Comparison of ENCODE assay signal across 8 cellular contexts in genomic region chr11:126210871-126211235, GRCh38. TPM values are rescaled to one million over a fixed set of nuclear protein-coding genes. Genes with fewer than 3 reads are reported as not detected.
DNase-seq lines count a peak whose midpoint lies in the region; TF ChIP-seq lines count a peak whose summit lies in the region.

No MANE protein-coding gene starts in this region.

- peak overlapping the region; percentile 98 for H3K4me3 Mint-ChIP-seq in activated naive CD4-positive, alpha-beta T cell treated with anti-CD3 and anti-CD28 coated beads, Interleukin-2, amount 10 ng/mL, durations not matched to agents 7 days and 5 days
- H3K4me3 Mint-ChIP-seq in type B pancreatic cell: peak overlapping the region; percentile 94

- H3K9me3 ChIP-seq in ascending aorta: no peaks in the 10 kb centered on the region

- no peak for DNase-seq in activated naive CD4-positive, alpha-beta T cell treated with anti-CD3 and anti-CD28 coated beads, Interleukin-2, amount 10 ng/mL, durations not matched to agents 7 days and 5 days
- DNase-seq in activated naive CD4-positive, alpha-beta T cell treated with Interleukin-2 at 50 U/mL for 16 hours: no peak
- DNase-seq in ascending aorta (ENCODE audit: low spot score in 2 of 2) (no peak), lower leg skin (ENCODE audit: low spot score in 2 of 2) (peak in 1 of 2 donors; percentile 85), type B pancreatic cell (ENCODE audit: extremely low spot score, unreplicated experiment) (no peak), germinal center (ENCODE audit: low spot score) (no peak), NCI-H187 (lab: John Stamatoyannopoulos, UW) (no peak), HK-2 (ENCODE audit: unreplicated experiment) (no peak)

- H3K27ac Mint-ChIP-seq in activated naive CD4-positive, alpha-beta T cell treated with anti-CD3 and anti-CD28 coated beads, Interleukin-2, amount 10 ng/mL, durations not matched to agents 7 days and 5 days: peak overlapping the region; percentile 91
- peak overlapping the region; percentile 98 for H3K27ac Mint-ChIP-seq in type B pancreatic cell

- H3K9me3 Mint-ChIP-seq in activated naive CD4-positive, alpha-beta T cell treated with anti-CD3 and anti-CD28 coated beads, Interleukin-2, amount 10 ng/mL, durations not matched to agents 7 days and 5 days: no peaks in the 10 kb centered on the region
- no peaks in the 10 kb centered on the region for H3K9me3 Mint-ChIP-seq in type B pancreatic cell

- intact Hi-C loops in ascending aorta (cut with DNase I) (loop anchor here (1.0 to 5.0 kb wide), 7 partner anchors 58 to 1099 kb away; partner anchors contain the start of genes CHEK1, FOXRED1, SRPRA and ST3GAL4), lower leg skin (cut with DNase I; ENCODE audit: low total_unique reads) (no loop called here)

- TF ChIP-seq CTCF in ascending aorta (IDR thresholded peaks at IDR 0.05) (no peak), lower leg skin (IDR thresholded peaks at IDR 0.05) (no peak), type B pancreatic cell (conservative IDR thresholded peaks at IDR 0.05) (no peak)

- H3K27me3 Mint-ChIP-seq in activated naive CD4-positive, alpha-beta T cell treated with anti-CD3 and anti-CD28 coated beads, Interleukin-2, amount 10 ng/mL, durations not matched to agents 7 days and 5 days: peaks cover 8% of the 10 kb centered on the region
- no peaks in the 10 kb centered on the region for H3K27me3 Mint-ChIP-seq in type B pancreatic cell

- peaks cover 16 to 25% of the 10 kb centered on the region in 2 donors for H3K36me3 ChIP-seq in ascending aorta

- no peaks in the 10 kb centered on the region for H3K27me3 ChIP-seq in ascending aorta

- H3K4me1 ChIP-seq in ascending aorta: peaks cover 0 to 5% of the 10 kb centered on the region in 2 donors

- H3K4me3 ChIP-seq in ascending aorta (peak overlapping the region; percentile 78 to 89), lower leg skin (ENCODE audit: low read depth, poor library complexity, severe bottlenecking) (peak overlapping the region; percentile 95)

- 6 to 7% methylated on average over 20 of the region's 20 CpGs for WGBS in lower leg skin, 2 donors

- CTCF ChIA-PET in activated naive CD4-positive, alpha-beta T cell treated with anti-CD3 and anti-CD28 coated beads, Interleukin-2, amount 10 ng/mL, durations not matched to agents 7 days and 5 days (lab: Charles Lee): no interaction called here

- no peak for TF ChIP-seq POLR2A in lower leg skin (IDR thresholded peaks at IDR 0.05)

- no peak overlapping the region for H3K27ac ChIP-seq in ascending aorta

- peaks cover 21% of the 10 kb centered on the region for H3K36me3 Mint-ChIP-seq in activated naive CD4-positive, alpha-beta T cell treated with anti-CD3 and anti-CD28 coated beads, Interleukin-2, amount 10 ng/mL, durations not matched to agents 7 days and 5 days
- H3K36me3 Mint-ChIP-seq in type B pancreatic cell: peaks cover 14% of the 10 kb centered on the region

- peaks cover 39% of the 10 kb centered on the region for H3K4me1 Mint-ChIP-seq in activated naive CD4-positive, alpha-beta T cell treated with anti-CD3 and anti-CD28 coated beads, Interleukin-2, amount 10 ng/mL, durations not matched to agents 7 days and 5 days
- peaks cover 23% of the 10 kb centered on the region for H3K4me1 Mint-ChIP-seq in type B pancreatic cell (ENCODE audit: unreplicated experiment)

RNA-seq across cellular contexts. Expression of gene RPUSD4, which starts 0.6 kb away (rescaled TPM):
- total RNA-seq in ascending aorta (7.3 TPM), lower leg skin (10 to 100 TPM; 17.5 to 24.1 (median 20.7) TPM), type B pancreatic cell (ENCODE audit: low replicate concordance) (25.3 and 41.7 TPM in 2 replicates)

RNA-seq across cellular contexts. Expression of gene FAM118B, which starts 0.7 kb away (rescaled TPM):
- total RNA-seq in ascending aorta (14.0 TPM), lower leg skin (10 to 100 TPM in 2 of 4 donors, 1 to 10 TPM in 2; 7.3 to 18.9 (median 9.0) TPM), type B pancreatic cell (ENCODE audit: low replicate concordance) (20.2 and 24.8 TPM in 2 replicates)

RNA-seq across cellular contexts. Expression of gene SRPRA, which starts 57.8 kb away (rescaled TPM):
- total RNA-seq in ascending aorta (49.7 TPM), lower leg skin (10 to 100 TPM; 56.8 to 84.7 (median 72.3) TPM), type B pancreatic cell (ENCODE audit: low replicate concordance) (76.6 and 105 TPM in 2 replicates)

RNA-seq across cellular contexts. Expression of gene FOXRED1, which starts 58.1 kb away (rescaled TPM):
- 1.8 TPM for total RNA-seq in ascending aorta
- 10 to 100 TPM in 3 of 4 donors, 1 to 10 TPM in 1; 7.0 to 17.5 (median 14.0) TPM for total RNA-seq in lower leg skin
- 32.5 and 49.6 TPM in 2 replicates for total RNA-seq in type B pancreatic cell (ENCODE audit: low replicate concordance)
